30 cellular contexts compared by ENCODE assay signal in genomic region chr15:91448245-91448644, GRCh38.
"Had no signal": no experiment of that assay in that cellular context is flagged by ENCODE, and none has a peak within 500 bp of the region (broad histone marks: within the 10 kb centered on the region; RNA-seq: fewer than 3 reads in every experiment).

No MANE protein-coding gene starts in this region.

- H2AFZ ChIP-seq: neural progenitor cell, parathyroid adenoma had no signal

- H3K4me3 ChIP-seq: coronary artery, esophagus muscularis mucosa, gastroesophageal sphincter, heart right ventricle, lower lobe of right lung, neural progenitor cell, right lobe of liver, thoracic aorta, tibial nerve, upper lobe of left lung had no signal

- H3K4me2 ChIP-seq: neural progenitor cell had no signal

- H3K79me2 ChIP-seq: parathyroid adenoma had no signal

- H3K9me3 ChIP-seq: lower lobe of right lung, right lobe of liver had no signal

- H3K27ac Mint-ChIP-seq: memory B cell; naive B cell; nephron; neural progenitor cell; progenitor cell of endocrine pancreas; stimulated activated naive B cell treated with anti-CD40 and anti-IgM and Interleukin-4, amounts not matched to agents 10 μg/mL and 1 μg/mL and 100 μg/mL, for 72 hours; stimulated activated naive CD8-positive, alpha-beta T cell treated with anti-CD3 and anti-CD28 coated beads, Interleukin-15, Interleukin-2, amounts not matched to agents 100 ng/mL and 50 ng/mL, for 24 hours had no signal

- FAIRE-seq: endothelial cell of umbilical vein, islet of Langerhans, small intestine, urothelium cell line had no signal

- H3K4me1 Mint-ChIP-seq: memory B cell; naive B cell; nephron; stimulated activated naive B cell treated with anti-CD40 and anti-IgM and Interleukin-4, amounts not matched to agents 10 μg/mL and 1 μg/mL and 100 μg/mL, for 72 hours had no signal

- H3K36me3 ChIP-seq: esophagus muscularis mucosa, gastroesophageal sphincter, heart right ventricle, lower lobe of right lung, neural progenitor cell, right lobe of liver, thoracic aorta, tibial nerve, upper lobe of left lung had no signal

- H3K27me3 ChIP-seq: esophagus muscularis mucosa, foreskin keratinocyte, heart right ventricle, neural progenitor cell, right lobe of liver, tibial nerve, upper lobe of left lung had no signal

- ATAC-seq: foreskin keratinocyte; gastroesophageal sphincter; heart right ventricle; left colon; left ventricle myocardium superior; lower lobe of right lung; right lobe of liver; stimulated activated naive B cell treated with anti-CD40 and anti-IgM and Interleukin-4, amounts not matched to agents 10 μg/mL and 1 μg/mL and 100 μg/mL, for 72 hours had no signal

- H3K9ac ChIP-seq: neural progenitor cell, parathyroid adenoma had no signal

- H3K27ac ChIP-seq: coronary artery, esophagus muscularis mucosa, foreskin keratinocyte, gastroesophageal sphincter, heart right ventricle, lower lobe of right lung, neural progenitor cell, parathyroid adenoma, right lobe of liver, thoracic aorta, tibial nerve, upper lobe of left lung had no signal

- H3K27me3 Mint-ChIP-seq: memory B cell; stimulated activated naive CD8-positive, alpha-beta T cell treated with anti-CD3 and anti-CD28 coated beads, Interleukin-15, Interleukin-2, amounts not matched to agents 100 ng/mL and 50 ng/mL, for 24 hours had no signal

- DNase-seq: dermis blood vessel endothelial cell; effector memory CD4-positive, alpha-beta T cell; foreskin keratinocyte; heart right ventricle; hippocampal formation; kidney glomerular epithelial cell; left colon; left ventricle myocardium superior; lower lobe of right lung; naive B cell; right lobe of liver; small intestine; stimulated activated CD4-positive, alpha-beta T cell treated with anti-CD3 and anti-CD28 coated beads, Interleukin-15, amount 100 ng/mL, for 24 hours; stimulated activated CD4-positive, alpha-beta T cell treated with anti-CD3 and anti-CD28 coated beads, Interleukin-2, amount 100 ng/mL, for 48 hours; stimulated activated naive B cell treated with anti-CD40 and anti-IgM and Interleukin-4, amounts not matched to agents 10 μg/mL and 1 μg/mL and 100 μg/mL, for 72 hours; upper lobe of left lung had no signal

- H3K36me3 Mint-ChIP-seq: memory B cell; naive B cell; neural progenitor cell; stimulated activated naive B cell treated with anti-CD40 and anti-IgM and Interleukin-4, amounts not matched to agents 10 μg/mL and 1 μg/mL and 100 μg/mL, for 72 hours had no signal

- H3K4me3 Mint-ChIP-seq: memory B cell; naive B cell; nephron; neural progenitor cell; stimulated activated naive B cell treated with anti-CD40 and anti-IgM and Interleukin-4, amounts not matched to agents 10 μg/mL and 1 μg/mL and 100 μg/mL, for 72 hours; stimulated activated naive CD8-positive, alpha-beta T cell treated with anti-CD3 and anti-CD28 coated beads, Interleukin-15, Interleukin-2, amounts not matched to agents 100 ng/mL and 50 ng/mL, for 24 hours had no signal

- H3K4me1 ChIP-seq: esophagus muscularis mucosa, gastroesophageal sphincter, heart right ventricle, lower lobe of right lung, neural progenitor cell, parathyroid adenoma, right lobe of liver, tibial nerve, upper lobe of left lung had no signal
